Comparison of ENCODE assay signal across 17 cellular contexts in genomic region chr5:134263801-134264200, GRCh38. TPM values are rescaled to one million over a fixed set of nuclear protein-coding genes. Genes with fewer than 3 reads are reported as not detected.
A peak's percentile ranks its signal among the peaks of the same experiment; 100 is the strongest.
DNase-seq lines count a peak whose midpoint lies in the region; ATAC-seq, FAIRE-seq and TF ChIP-seq lines count a peak whose summit lies in the region.
"Had no signal": no experiment of that assay in that cellular context is flagged by ENCODE, and none has a peak within 500 bp of the region (broad histone marks: within the 10 kb centered on the region; RNA-seq: fewer than 3 reads in every experiment).

No MANE protein-coding gene starts in this region.

- 33% methylated on average over 4 of the region's 4 CpGs for WGBS in GM12878 (ENCODE audit: insufficient coverage, insufficient replicate concordance, low lambda C conversion rate, missing lambda C conversion rate)
- WGBS in aorta, 2 donors: 78 to 92% methylated on average over 4 of the region's 4 CpGs

- TF ChIP-seq POLR2A in NB4 (IDR thresholded peaks at IDR 0.05; ENCODE audit: extremely low read depth, insufficient read length) (no peak), GM12878 (IDR thresholded peaks at IDR 0.05; ENCODE audit: low read depth, low read length) (no peak)

- H3K9ac ChIP-seq in GM12878 (ENCODE audit: control insufficient read depth, insufficient read depth, low read length): no peak overlapping the region
- H3K9ac ChIP-seq: BLaER1 treated with 17β-estradiol and CSF1 and Interleukin-3, amounts not matched to agents 10 nM and 100 nM; GM23248 had no signal

- H3K4me2 ChIP-seq in GM12878 (ENCODE audit: control insufficient read depth, insufficient read depth): no peak overlapping the region
- H3K4me2 ChIP-seq: BLaER1 treated with 17β-estradiol and CSF1 and Interleukin-3, amounts not matched to agents 10 nM and 100 nM had no signal

- BruUV-seq in GM12878 (replicated peaks; lab: Mats Ljungman, UMichigan): no TSS peak

- intact Hi-C loops in GM12878 (cut with micrococcal nuclease; ENCODE audit: unreplicated experiment): no loop called here
- intact Hi-C loops in aorta (cut with DNase I): no loop called here

- CTCF ChIA-PET in GM12878 (lab: Yijun Ruan, JAX): no interaction called here

- H3K36me3 ChIP-seq in GM12878 (ENCODE audit: control insufficient read depth in 2 of 2, insufficient read depth in 2 of 2, low read length in 1 of 2) (no peaks in the 10 kb centered on the region), aorta (ENCODE audit: control insufficient read depth in 1 of 2, insufficient read depth in 2 of 2, low read length in 1 of 2) (no peaks in the 10 kb centered on the region)
- H3K36me3 ChIP-seq: HAP-1 had no signal

- TF ChIP-seq RAD21 in GM12878 (IDR thresholded peaks at IDR 0.05; ENCODE audit: insufficient read depth, low read depth, low read length): no peak

- no peaks in the 10 kb centered on the region for H4K20me1 ChIP-seq in GM12878 (ENCODE audit: control insufficient read depth, insufficient read depth)
- H4K20me1 ChIP-seq: BLaER1 treated with 17β-estradiol and CSF1 and Interleukin-3, amounts not matched to agents 10 nM and 100 nM had no signal

- H2AFZ ChIP-seq in GM12878 (ENCODE audit: control insufficient read depth, low read depth, low read length): no peak overlapping the region
- H2AFZ ChIP-seq: GM23248 had no signal

- H3K4me3 ChIP-seq in NB4 (ENCODE audit: low read depth, low read length) (no peak overlapping the region), GM12878 (no peak overlapping the region), aorta (ENCODE audit: low read length in 2 of 2) (no peak overlapping the region)
- H3K4me3 ChIP-seq: BLaER1 treated with 17β-estradiol and CSF1 and Interleukin-3, amounts not matched to agents 10 nM and 100 nM; GM23248; HAP-1 had no signal

- TF ChIP-seq CTCF in NB4 (IDR thresholded peaks at IDR 0.05; ENCODE audit: low read depth, low read length) (no peak), GM12878 (IDR thresholded peaks at IDR 0.05 in 2 of 3, conservative IDR thresholded peaks at IDR 0.05 in 1 of 3; ENCODE audit: control insufficient read depth in 2 of 3, extremely low read depth in 1 of 3, insufficient read depth in 1 of 3, low read depth in 3 of 3, low read length in 3 of 3) (no peak)

- H3K9me3 ChIP-seq in GM12878 (replicated peaks; ENCODE audit: control insufficient read depth, insufficient read depth, low read length): no peaks in the 10 kb centered on the region; the same call in 2 of the 3 replicates
- peaks cover 5% of the 10 kb centered on the region for H3K9me3 ChIP-seq in aorta (ENCODE audit: control insufficient read depth, low read length)

- ATAC-seq in GM12878 (no peak), aorta (ENCODE audit: low FRiP score) (no peak)
- ATAC-seq: CD8-positive, alpha-beta T cell had no signal

- no peak for FAIRE-seq in GM12878 (lab: Jason Lieb, UNC)
- FAIRE-seq: GM12891, GM19239 had no signal

- H3K4me1 ChIP-seq in GM12878 (ENCODE audit: control insufficient read depth, insufficient read depth, low read length) (no peaks in the 10 kb centered on the region), aorta (ENCODE audit: control insufficient read depth in 1 of 2, insufficient read depth in 2 of 2, low read length in 2 of 2) (no peaks in the 10 kb centered on the region)
- H3K4me1 ChIP-seq: BLaER1 treated with 17β-estradiol and CSF1 and Interleukin-3, amounts not matched to agents 10 nM and 100 nM; HAP-1 had no signal

- RAD21 ChIA-PET in GM12878 (lab: Charles Lee; ENCODE audit: unreplicated experiment): no interaction called here

- peak; percentile 10 for DNase-seq in NOMO-1 treated with DMSO at 0.1 percent for 48 hours (lab: John Stamatoyannopoulos, UW; ENCODE audit: unreplicated experiment)
- DNase-seq in NOMO-1 treated with dmso at 0.1 percent for 144 hours (lab: John Stamatoyannopoulos, UW; ENCODE audit: unreplicated experiment): no peak
- peak; percentile 23 for DNase-seq in NB4 (ENCODE audit: low read depth)
- DNase-seq in GM12878 (ENCODE audit: low read depth, low spot score): no peak
- DNase-seq in aorta: no peak
- DNase-seq in AG20443 (ENCODE audit: low spot score): no peak
- DNase-seq in DMS53 (lab: John Stamatoyannopoulos, UW): no peak
- DNase-seq: 8988T; Calu3; CD8-positive, alpha-beta T cell; DND-41; EL; GM23248 had no signal

- in situ Hi-C loops in GM12878 (cut with MboI): no loop called here

- no peaks in the 10 kb centered on the region for H3K79me2 ChIP-seq in GM12878 (ENCODE audit: control insufficient read depth, insufficient read depth, low read length)

- SMC1A ChIA-PET in GM12878 (lab: Charles Lee; ENCODE audit: uncharacterized antibody, unreplicated experiment): no interaction called here

- H3K27ac ChIP-seq in GM12878 (ENCODE audit: control insufficient read depth, insufficient read depth) (no peak overlapping the region), aorta (ENCODE audit: low read depth in 1 of 2, low read length in 2 of 2) (no peak overlapping the region)
- H3K27ac ChIP-seq: BLaER1 treated with 17β-estradiol and CSF1 and Interleukin-3, amounts not matched to agents 10 nM and 100 nM; GM23248 had no signal

- POLR2A ChIA-PET in GM12878 (lab: Charles Lee): no interaction called here

- TF ChIP-seq EP300 in GM12878 (IDR thresholded peaks at IDR 0.05; ENCODE audit: borderline replicate concordance in 1 of 2, control insufficient read depth in 1 of 2, low read depth in 2 of 2, low read length in 2 of 2): no peak

- H3K27me3 ChIP-seq in GM12878 (replicated peaks in 1 of 2; ENCODE audit: control insufficient read depth in 2 of 2, insufficient read depth in 2 of 2, low read length in 1 of 2) (no peaks in the 10 kb centered on the region; a peak in 1 of 4 replicates), aorta (ENCODE audit: control insufficient read depth in 1 of 2, insufficient read depth in 2 of 2, low read length in 1 of 2) (no peaks in the 10 kb centered on the region)
- H3K27me3 ChIP-seq: BLaER1 treated with 17β-estradiol and CSF1 and Interleukin-3, amounts not matched to agents 10 nM and 100 nM had no signal

TF ChIP-seq in GM12878, 131 proteins besides CTCF, POLR2A, EP300 and RAD21:
- TF ChIP-seq GABPA (IDR thresholded peaks at IDR 0.05; ENCODE audit: low read depth) (no peak), SPI1 (IDR thresholded peaks at IDR 0.05; ENCODE audit: borderline replicate concordance, insufficient read depth, low read depth, low read length) (0 out of 2 replicates have a peak, but pooled peaks have one; percentile 37)

RNA-seq across cellular contexts. Expression of gene PPP2CA, which starts 37.9 kb away (rescaled TPM):
- 47.7 and 59.6 TPM in 2 replicates for total RNA-seq in GM12878 (2013; cell fraction: nucleolus; rRNA removed)
- total RNA-seq in GM12878 (2014; rRNA removed) (88.9 and 112 TPM in 2 replicates), GM12878 (2014; rRNA removed; fragmentation: Illumina TruSeq; extraction: Trizol) (62.7 and 64.6 TPM in 2 replicates), GM12878 (2021) (155 and 165 TPM in 2 replicates), aorta (10 to 100 TPM; 72.4 to 96.6 TPM)
- 32.4 TPM for polyA plus RNA-seq in GM12878 (2011; ENCODE audit: low read depth)
- polyA plus RNA-seq in GM12878 (2011; rRNA removed) (225 and 324 TPM in 2 replicates), GM12878 (2014; fragmentation: Illumina TruSeq; extraction: Trizol) (83.8 and 85.3 TPM in 2 replicates), GM12878 (2014; fragmentation: Nextera tagmentation; extraction: Ambion mirVana) (10 to 100 TPM; 18.6 to 30.9 TPM), GM12878 (2014; rRNA removed) (159 and 170 TPM in 2 replicates), GM12878 (2016; fragmentation: Nextera tagmentation; extraction: Ambion mirVana) (100 to 1,000 TPM; 339 to 385 TPM), aorta (10 to 100 TPM; 32.5 to 66.2 TPM)
- polyA plus RNA-seq in GM12878 (2011; cell fraction: cytosol; rRNA removed): 82.5 and 86.9 TPM in 2 replicates
- polyA plus RNA-seq in GM12878 (2011; cell fraction: nucleus; rRNA removed): 46.6 and 57.0 TPM in 2 replicates
- 76.3 and 94.2 TPM in 2 replicates for polyA plus RNA-seq in GM12878 (2012)
- polyA minus RNA-seq in GM12878 (2011; rRNA and poly(A)+ RNA removed): 45.1 and 148 TPM in 2 replicates
- polyA minus RNA-seq in GM12878 (2011; cell fraction: cytosol; rRNA and poly(A)+ RNA removed): 69.5 and 87.0 TPM in 2 replicates
- 10.0 and 23.6 TPM in 2 replicates for polyA minus RNA-seq in GM12878 (2011; cell fraction: nucleus; rRNA and poly(A)+ RNA removed)

Comparison
In these comparisons a context has a peak if more than half of its experiments do, and no peak if none do; other contexts are left out.
1. DNase-seq: peak in NOMO-1 treated with DMSO at 0.1 percent for 48 hours (single experiment) and NB4 (single experiment); none in NOMO-1 treated with dmso at 0.1 percent for 144 hours (single experiment), GM12878 (single experiment), aorta (0 of 2), AG20443 (single experiment) and DMS53 (single experiment).